Comparison of ENCODE assay signal across 21 cellular contexts in the genomic region with DNA sequence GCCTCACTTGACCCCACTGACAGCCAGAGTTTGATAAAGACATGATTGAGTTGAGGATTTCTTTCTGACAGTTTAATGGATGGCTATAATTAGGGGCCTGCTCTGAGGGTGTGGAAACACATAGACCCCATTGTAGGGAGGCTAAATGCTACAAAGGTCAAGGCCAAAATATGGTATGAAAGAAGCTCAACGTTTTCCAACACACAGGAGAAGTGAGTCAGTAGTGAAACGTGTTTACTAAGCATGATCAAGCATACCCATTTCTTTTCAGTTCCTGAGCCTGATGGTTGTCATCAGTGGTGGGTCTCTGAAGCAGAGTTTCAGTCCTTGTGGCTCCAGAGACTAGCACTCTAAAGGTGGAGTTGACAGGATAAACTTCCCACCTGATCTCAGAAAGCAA.
DNase-seq lines count a peak whose midpoint lies in the region; ATAC-seq and TF ChIP-seq lines count a peak whose summit lies in the region.
"Had no signal": no experiment of that assay in that cellular context is flagged by ENCODE, and none has a peak within 500 bp of the region (broad histone marks: within the 10 kb centered on the region; RNA-seq: fewer than 3 reads in every experiment).

No MANE protein-coding gene starts in this region.

- TF ChIP-seq POLR2A in sigmoid colon (IDR thresholded peaks at IDR 0.05), result no peak

- H3K23me2 ChIP-seq in H9 (ENCODE audit: insufficient read length, low read depth, low read length, poor library complexity, severe bottlenecking), result no peaks in the 10 kb centered on the region

- no peaks in the 10 kb centered on the region for H3K79me1 ChIP-seq in H9 (ENCODE audit: insufficient read depth, low read depth, low read length, poor library complexity, severe bottlenecking)

- H3K4me1 Mint-ChIP-seq in H9, result peaks cover 4 to 9% of the 10 kb centered on the region in 2 experiments
- H3K4me1 Mint-ChIP-seq: CD14-positive monocyte had no signal

- no peak overlapping the region for H3K56ac ChIP-seq in H9 (ENCODE audit: insufficient read length, low read depth, low read length)

- H3K79me2 ChIP-seq in H9 (ENCODE audit: insufficient read depth, low read length), result no peaks in the 10 kb centered on the region

- no peak for ATAC-seq in GM21717 (IDR thresholded peaks at IDR 0.05; ENCODE audit: unreplicated experiment)
- ATAC-seq: effector memory CD8-positive, alpha-beta T cell; heart right ventricle; left ventricle myocardium superior had no signal

- WGBS in H9 (ENCODE audit: extremely low coverage, insufficient read length, low lambda C conversion rate), result no CpG with 5 or more reads among the region's 2 CpGs
- WGBS in sigmoid colon, 2 donors, result 63 to 66% methylated on average over 2 of the region's 2 CpGs

- H4K91ac ChIP-seq in H9 (ENCODE audit: insufficient read length, low read depth, low read length), result no peak overlapping the region

- H3K4me2 ChIP-seq in H9 (ENCODE audit: insufficient read depth, insufficient read length, low read length), result no peak overlapping the region

- intact Hi-C loops in sigmoid colon (cut with DNase I), result no loop called here

- H3K27ac Mint-ChIP-seq in H9, result no peak overlapping the region
- H3K27ac Mint-ChIP-seq: activated naive CD8-positive, alpha-beta T cell; CD14-positive monocyte; effector memory CD8-positive, alpha-beta T cell; progenitor cell of endocrine pancreas; stimulated activated naive CD8-positive, alpha-beta T cell treated with anti-CD3 and anti-CD28 coated beads, Interleukin-15, Interleukin-2, amounts not matched to agents 100 ng/mL and 50 ng/mL, for 24 hours had no signal

- H3K9me3 ChIP-seq in H9 (ENCODE audit: control insufficient read depth, low read depth, low read length) (no peaks in the 10 kb centered on the region), sigmoid colon (no peaks in the 10 kb centered on the region)
- H3K9me3 ChIP-seq: tibial nerve had no signal

- H4K20me1 ChIP-seq in H9 (ENCODE audit: control insufficient read depth, insufficient read depth, insufficient read length), result no peaks in the 10 kb centered on the region

- no peak overlapping the region for H3K4ac ChIP-seq in H9 (ENCODE audit: low read depth, low read length)

- H3K27me3 Mint-ChIP-seq in H9 (ENCODE audit: low read depth), result peaks cover 9% of the 10 kb centered on the region

- no peak for TF ChIP-seq CTCF in H9 (conservative IDR thresholded peaks at IDR 0.05)
- TF ChIP-seq CTCF in sigmoid colon (IDR thresholded peaks at IDR 0.05), result no peak

- H2AK5ac ChIP-seq in H9 (ENCODE audit: insufficient read length, low read length), result no peak overlapping the region

- no peak overlapping the region for H2BK20ac ChIP-seq in H9 (ENCODE audit: low read depth, low read length, poor library complexity, severe bottlenecking)

- no peak overlapping the region for H3K14ac ChIP-seq in H9 (ENCODE audit: insufficient read depth, low read length)

- H3K27me3 ChIP-seq in H9 (ENCODE audit: insufficient read depth, low read length), result no peaks in the 10 kb centered on the region
- H3K27me3 ChIP-seq in sigmoid colon, result no peaks in the 10 kb centered on the region
- H3K27me3 ChIP-seq: heart right ventricle, tibial nerve had no signal

- in situ Hi-C loops in SK-MEL-5 (cut with HindIII; ENCODE audit: low pct_unique_long_range_greater_than_20kb, low sequenced_read_pairs), result no loop called here

- no peak overlapping the region for H3K18ac ChIP-seq in H9 (ENCODE audit: insufficient read length, low read depth, low read length)

- H2AFZ ChIP-seq in H9 (ENCODE audit: low read length), result no peak overlapping the region

- H3K9me3 Mint-ChIP-seq in H9, result peaks cover 3 to 7% of the 10 kb centered on the region in 2 experiments; a peak in 2 of 5 replicates
- H3K9me3 Mint-ChIP-seq: effector memory CD8-positive, alpha-beta T cell; stimulated activated naive CD8-positive, alpha-beta T cell treated with anti-CD3 and anti-CD28 coated beads, Interleukin-15, Interleukin-2, amounts not matched to agents 100 ng/mL and 50 ng/mL, for 24 hours had no signal

- H3K23ac ChIP-seq in H9 (ENCODE audit: insufficient read length, low read depth, low read length), result no peak overlapping the region

- H2BK5ac ChIP-seq in H9 (ENCODE audit: insufficient read length, low read length), result no peak overlapping the region

- no peaks in the 10 kb centered on the region for H3K36me3 ChIP-seq in sigmoid colon
- H3K36me3 ChIP-seq: heart right ventricle, tibial nerve had no signal

- H3K4me3 Mint-ChIP-seq in H9, result no peak overlapping the region
- H3K4me3 Mint-ChIP-seq: activated naive CD8-positive, alpha-beta T cell; CD14-positive monocyte; effector memory CD8-positive, alpha-beta T cell; stimulated activated naive CD8-positive, alpha-beta T cell treated with anti-CD3 and anti-CD28 coated beads, Interleukin-15, Interleukin-2, amounts not matched to agents 100 ng/mL and 50 ng/mL, for 24 hours had no signal

- 0 out of 7 replicates have a peak, but pooled peaks cover 0 to 3% (median 0%) of the 10 kb centered on the region in 3 experiments for H3K36me3 Mint-ChIP-seq in H9 (ENCODE audit: insufficient read depth in 1 of 3, low read depth in 3 of 3)
- H3K36me3 Mint-ChIP-seq: activated naive CD8-positive, alpha-beta T cell; CD14-positive monocyte had no signal

- peak; percentile 48 for DNase-seq in EH (ENCODE audit: low read depth)
- DNase-seq in M059J (ENCODE audit: low read depth), result peak; percentile 41
- DNase-seq in SK-MEL-5 (ENCODE audit: low read depth, low spot score), result peak; percentile 63
- peak; percentile 37 for DNase-seq in iris pigment epithelial cell (ENCODE audit: low read depth)
- DNase-seq in NCI-H2171 treated with DMSO at 0.1 percent for 48 hours (lab: John Stamatoyannopoulos, UW), result no peak
- DNase-seq in H9, result no peak
- DNase-seq in sigmoid colon, result no peak
- DNase-seq: activated CD4-positive, CD25-positive, alpha-beta regulatory T cell treated with anti-CD3 and anti-CD28 coated beads, Interleukin-2, amount 50 U/mL, for 72 hours; DMS153; effector memory CD8-positive, alpha-beta T cell; heart right ventricle; left ventricle myocardium superior; NCI-H1417 treated with DMSO at 0.1 percent for 48 hours; NCI-H69; stimulated activated CD4-positive, alpha-beta T cell treated with anti-CD3 and anti-CD28 coated beads, Interleukin-4, amount 100 ng/mL, for 1 hour had no signal

- H2BK12ac ChIP-seq in H9 (ENCODE audit: insufficient read length, low read depth, low read length), result no peak overlapping the region

- H3T11ph ChIP-seq in H9 (ENCODE audit: low read length), result no peak overlapping the region

- H2BK15ac ChIP-seq in H9 (ENCODE audit: low read depth, low read length), result no peak overlapping the region

- H3K27ac ChIP-seq in H9 (ENCODE audit: insufficient read length, low read depth, low read length) (no peak overlapping the region), sigmoid colon (no peak overlapping the region)
- H3K27ac ChIP-seq: heart right ventricle, tibial nerve had no signal

- H4K8ac ChIP-seq in H9 (replicated peaks; ENCODE audit: insufficient read length, low read depth, low read length), result no peak overlapping the region

- no peak overlapping the region for H3K4me3 ChIP-seq in sigmoid colon
- H3K4me3 ChIP-seq: heart right ventricle, tibial nerve had no signal

- no peak overlapping the region for H3K9ac ChIP-seq in H9 (ENCODE audit: extremely low read depth, insufficient read length, low read length)

- H2BK120ac ChIP-seq in H9 (ENCODE audit: low read depth, low read length, poor library complexity, severe bottlenecking), result no peak overlapping the region

- no peak for TF ChIP-seq EP300 in sigmoid colon (IDR thresholded peaks at IDR 0.05)

- no peak overlapping the region for H4K5ac ChIP-seq in H9 (ENCODE audit: insufficient read length, low read depth, low read length)

- no peaks in the 10 kb centered on the region for H3K4me1 ChIP-seq in H9 (ENCODE audit: insufficient read depth, low read length)
- H3K4me1 ChIP-seq in sigmoid colon, result no peaks in the 10 kb centered on the region
- H3K4me1 ChIP-seq: heart right ventricle, tibial nerve had no signal

Comparison
In these comparisons a context has a peak if more than half of its experiments do, and no peak if none do; other contexts are left out.
1. DNase-seq: peak in EH (single experiment), M059J (single experiment), SK-MEL-5 (single experiment) and iris pigment epithelial cell (single experiment); none in NCI-H2171 treated with DMSO at 0.1 percent for 48 hours (single experiment), H9 (single experiment) and sigmoid colon (single experiment).